Comparison of ENCODE assay signal across 9 cellular contexts in the genomic region with DNA sequence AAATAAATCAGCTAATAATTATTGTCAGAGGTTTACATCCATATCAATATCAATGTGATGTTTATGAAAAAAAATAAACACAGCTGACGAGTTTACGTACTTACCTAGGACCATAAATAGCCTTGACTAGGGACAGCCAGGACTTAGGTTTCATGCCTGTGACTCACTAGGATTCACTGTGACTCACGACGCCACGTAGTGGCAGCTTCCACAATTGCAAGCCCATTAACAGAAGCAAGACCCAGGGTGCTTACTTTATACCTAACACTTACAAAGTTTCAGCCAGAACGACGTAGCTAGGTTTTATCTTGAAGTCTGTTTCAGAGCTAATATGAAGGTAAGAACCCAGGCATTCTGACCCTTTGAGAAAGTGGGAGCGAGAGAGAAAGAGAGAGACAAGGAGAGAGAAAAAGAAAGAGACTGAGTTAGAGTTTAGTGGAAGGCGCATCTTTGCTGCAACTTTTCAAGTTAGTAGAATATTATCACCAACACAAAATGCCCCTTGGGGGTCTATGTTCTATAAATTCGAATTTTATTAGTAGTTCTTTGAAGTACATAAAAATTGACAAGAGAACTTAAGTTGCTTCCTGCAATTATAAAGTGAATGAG.
A peak's percentile ranks its signal among the peaks of the same experiment; 100 is the strongest.
DNase-seq lines count a peak whose midpoint lies in the region; ATAC-seq and TF ChIP-seq lines count a peak whose summit lies in the region.
"Had no signal": no experiment of that assay in that cellular context is flagged by ENCODE, and none has a peak within 500 bp of the region (broad histone marks: within the 10 kb centered on the region; RNA-seq: fewer than 3 reads in every experiment).

No MANE protein-coding gene starts in this region.

- no peaks in the 10 kb centered on the region for H4K20me1 ChIP-seq in GM23338 (replicated peaks; ENCODE audit: insufficient read depth)

- no peak overlapping the region for H3K4me3 Mint-ChIP-seq in GM23338
- H3K4me3 Mint-ChIP-seq: stimulated activated naive CD8-positive, alpha-beta T cell treated with anti-CD3 and anti-CD28 coated beads, Interleukin-15, Interleukin-2, amounts not matched to agents 100 ng/mL and 50 ng/mL, for 24 hours had no signal

- H3K36me3 ChIP-seq in GM23338 (ENCODE audit: insufficient read depth): no peaks in the 10 kb centered on the region
- no peaks in the 10 kb centered on the region for H3K36me3 ChIP-seq in SJSA1
- H3K36me3 ChIP-seq in trophoblast cell (ENCODE audit: control insufficient read depth in 1 of 2, insufficient read depth in 2 of 2, low read length in 2 of 2): no peaks in the 10 kb centered on the region

- H3K79me1 ChIP-seq in trophoblast cell (ENCODE audit: low read length): no peaks in the 10 kb centered on the region

- no peak overlapping the region for H2BK12ac ChIP-seq in trophoblast cell (ENCODE audit: low read length)

- no peak overlapping the region for H3K4ac ChIP-seq in trophoblast cell (ENCODE audit: low read depth, low read length)

- H3K14ac ChIP-seq in trophoblast cell (ENCODE audit: low read length): no peak overlapping the region

- peaks cover 8% of the 10 kb centered on the region; the same call in 2 of the 3 replicates for H3K36me3 Mint-ChIP-seq in GM23338 (ENCODE audit: low read depth)

- no peak overlapping the region for H4K91ac ChIP-seq in trophoblast cell (ENCODE audit: low read depth, low read length)

- H3K27ac Mint-ChIP-seq in GM23338: no peak overlapping the region
- H3K27ac Mint-ChIP-seq: stimulated activated naive CD8-positive, alpha-beta T cell treated with anti-CD3 and anti-CD28 coated beads, Interleukin-15, Interleukin-2, amounts not matched to agents 100 ng/mL and 50 ng/mL, for 24 hours had no signal

- no peak overlapping the region for H2BK120ac ChIP-seq in trophoblast cell (ENCODE audit: insufficient read depth, low read length, poor library complexity)

- H3K9me2 ChIP-seq in GM23338 (ENCODE audit: insufficient read depth): no peaks in the 10 kb centered on the region

- no peak overlapping the region for H2AK5ac ChIP-seq in trophoblast cell (ENCODE audit: low read length)

- no peaks in the 10 kb centered on the region for H3K27me3 Mint-ChIP-seq in GM23338 (ENCODE audit: insufficient read depth, low read depth, poor library complexity)
- H3K27me3 Mint-ChIP-seq: stimulated activated naive CD8-positive, alpha-beta T cell treated with anti-CD3 and anti-CD28 coated beads, Interleukin-15, Interleukin-2, amounts not matched to agents 100 ng/mL and 50 ng/mL, for 24 hours had no signal

- peak; percentile 91 to 92 for TF ChIP-seq CTCF in GM23338 (conservative IDR thresholded peaks at IDR 0.05; ENCODE audit: low read depth in 2 of 2)

- peaks cover 36% of the 10 kb centered on the region for H3K4me1 Mint-ChIP-seq in GM23338

- H3K4me3 ChIP-seq in GM23338 (no peak overlapping the region), SJSA1 (no peak overlapping the region), trophoblast cell (ENCODE audit: low read depth, low read length) (no peak overlapping the region)

- H3K79me2 ChIP-seq in GM23338 (replicated peaks; ENCODE audit: insufficient read depth) (no peaks in the 10 kb centered on the region), trophoblast cell (ENCODE audit: control insufficient read depth, insufficient read depth, low read length, poor library complexity) (no peaks in the 10 kb centered on the region)

- no peaks in the 10 kb centered on the region for H3F3A ChIP-seq in GM23338 (replicated peaks; ENCODE audit: low read depth)

- peak; percentile 79 for ATAC-seq in GM23338

- H3K27ac ChIP-seq in GM23338 (ENCODE audit: low read depth): no peak overlapping the region
- H3K27ac ChIP-seq in SJSA1: no peak overlapping the region
- no peak overlapping the region for H3K27ac ChIP-seq in trophoblast cell (ENCODE audit: low read depth, low read length)

- no peak overlapping the region for H3K18ac ChIP-seq in trophoblast cell (ENCODE audit: low read length)

- H3K23ac ChIP-seq in trophoblast cell (ENCODE audit: low read length): no peak overlapping the region

- H3K4me2 ChIP-seq in GM23338: no peak overlapping the region
- H3K4me2 ChIP-seq in trophoblast cell (ENCODE audit: low read length): no peak overlapping the region

- H4K12ac ChIP-seq in trophoblast cell (ENCODE audit: low read depth, low read length): no peak overlapping the region

- DNase-seq in GM03348 (ENCODE audit: low spot score) (peak; percentile 88), GM23338 (ENCODE audit: low spot score) (peak; percentile 92), LHCN-M2 (ENCODE audit: low read depth) (peak; percentile 85), SJSA1 (ENCODE audit: low read depth in 1 of 2, low spot score in 2 of 2) (peak; percentile 40 to 76), germinal center (ENCODE audit: low spot score) (peak; percentile 63), trophoblast cell (peak; percentile 88 to 99), ureter (ENCODE audit: low spot score) (peak; percentile 84)
- DNase-seq in activated gamma-delta T cell treated with anti-CD3 and anti-CD28 coated beads, Interleukin-2, amount 50 U/mL, for 16 hours (ENCODE audit: low read depth): peak; percentile 70

- H3K9ac ChIP-seq in trophoblast cell (ENCODE audit: low read length): no peak overlapping the region

- H3K4me1 ChIP-seq in GM23338 (ENCODE audit: insufficient read depth) (peaks cover 15% of the 10 kb centered on the region), SJSA1 (replicated peaks) (no peaks in the 10 kb centered on the region), trophoblast cell (ENCODE audit: control insufficient read depth in 1 of 2, insufficient read depth in 2 of 2, low read length in 2 of 2) (no peaks in the 10 kb centered on the region)

- no peaks in the 10 kb centered on the region for H3K9me3 Mint-ChIP-seq in GM23338
- H3K9me3 Mint-ChIP-seq: stimulated activated naive CD8-positive, alpha-beta T cell treated with anti-CD3 and anti-CD28 coated beads, Interleukin-15, Interleukin-2, amounts not matched to agents 100 ng/mL and 50 ng/mL, for 24 hours had no signal

- H3K27me3 ChIP-seq in GM23338 (ENCODE audit: insufficient read depth) (no peaks in the 10 kb centered on the region), SJSA1 (replicated peaks) (no peaks in the 10 kb centered on the region), trophoblast cell (ENCODE audit: insufficient read depth, low read length) (no peaks in the 10 kb centered on the region)

- H2AFZ ChIP-seq in GM23338: no peak overlapping the region
- H2AFZ ChIP-seq in trophoblast cell (ENCODE audit: insufficient read depth, low read length, poor library complexity): no peak overlapping the region

- no CpG with 5 or more reads among the region's 10 CpGs for WGBS in trophoblast cell (ENCODE audit: extremely low coverage, insufficient coverage, insufficient read length)

- H3K9me3 ChIP-seq in SJSA1 (replicated peaks) (no peaks in the 10 kb centered on the region), trophoblast cell (ENCODE audit: insufficient read depth, low read depth, low read length) (peaks cover 4% of the 10 kb centered on the region)

- H4K8ac ChIP-seq in trophoblast cell (ENCODE audit: low read depth, low read length): no peak overlapping the region

- no peak overlapping the region for H2BK5ac ChIP-seq in trophoblast cell (ENCODE audit: low read depth, low read length, poor library complexity)

TF ChIP-seq in GM23338, 12 proteins besides CTCF, POLR2A, EP300 and RAD21:
- TF ChIP-seq NANOG (IDR thresholded peaks at IDR 0.05; ENCODE audit: borderline replicate concordance) (no peak), STAT1 (IDR thresholded peaks at IDR 0.05; ENCODE audit: unreplicated experiment) (no peak), EZH2 (IDR thresholded peaks at IDR 0.05; ENCODE audit: low read depth, unreplicated experiment) (no peak), ZNF114 (CRISPR knock-in tag; IDR thresholded peaks at IDR 0.05) (no peak), CREB1 (CRISPR knock-in tag; IDR thresholded peaks at IDR 0.05; ENCODE audit: low read depth) (peak; percentile 32; the same call in 1 of the 2 replicates)
- TF ChIP-seq, protein P1, sequence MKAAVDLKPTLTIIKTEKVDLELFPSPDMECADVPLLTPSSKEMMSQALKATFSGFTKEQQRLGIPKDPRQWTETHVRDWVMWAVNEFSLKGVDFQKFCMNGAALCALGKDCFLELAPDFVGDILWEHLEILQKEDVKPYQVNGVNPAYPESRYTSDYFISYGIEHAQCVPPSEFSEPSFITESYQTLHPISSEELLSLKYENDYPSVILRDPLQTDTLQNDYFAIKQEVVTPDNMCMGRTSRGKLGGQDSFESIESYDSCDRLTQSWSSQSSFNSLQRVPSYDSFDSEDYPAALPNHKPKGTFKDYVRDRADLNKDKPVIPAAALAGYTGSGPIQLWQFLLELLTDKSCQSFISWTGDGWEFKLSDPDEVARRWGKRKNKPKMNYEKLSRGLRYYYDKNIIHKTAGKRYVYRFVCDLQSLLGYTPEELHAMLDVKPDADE (IDR thresholded peaks at IDR 0.05): no peak
- TF ChIP-seq, protein P2, sequence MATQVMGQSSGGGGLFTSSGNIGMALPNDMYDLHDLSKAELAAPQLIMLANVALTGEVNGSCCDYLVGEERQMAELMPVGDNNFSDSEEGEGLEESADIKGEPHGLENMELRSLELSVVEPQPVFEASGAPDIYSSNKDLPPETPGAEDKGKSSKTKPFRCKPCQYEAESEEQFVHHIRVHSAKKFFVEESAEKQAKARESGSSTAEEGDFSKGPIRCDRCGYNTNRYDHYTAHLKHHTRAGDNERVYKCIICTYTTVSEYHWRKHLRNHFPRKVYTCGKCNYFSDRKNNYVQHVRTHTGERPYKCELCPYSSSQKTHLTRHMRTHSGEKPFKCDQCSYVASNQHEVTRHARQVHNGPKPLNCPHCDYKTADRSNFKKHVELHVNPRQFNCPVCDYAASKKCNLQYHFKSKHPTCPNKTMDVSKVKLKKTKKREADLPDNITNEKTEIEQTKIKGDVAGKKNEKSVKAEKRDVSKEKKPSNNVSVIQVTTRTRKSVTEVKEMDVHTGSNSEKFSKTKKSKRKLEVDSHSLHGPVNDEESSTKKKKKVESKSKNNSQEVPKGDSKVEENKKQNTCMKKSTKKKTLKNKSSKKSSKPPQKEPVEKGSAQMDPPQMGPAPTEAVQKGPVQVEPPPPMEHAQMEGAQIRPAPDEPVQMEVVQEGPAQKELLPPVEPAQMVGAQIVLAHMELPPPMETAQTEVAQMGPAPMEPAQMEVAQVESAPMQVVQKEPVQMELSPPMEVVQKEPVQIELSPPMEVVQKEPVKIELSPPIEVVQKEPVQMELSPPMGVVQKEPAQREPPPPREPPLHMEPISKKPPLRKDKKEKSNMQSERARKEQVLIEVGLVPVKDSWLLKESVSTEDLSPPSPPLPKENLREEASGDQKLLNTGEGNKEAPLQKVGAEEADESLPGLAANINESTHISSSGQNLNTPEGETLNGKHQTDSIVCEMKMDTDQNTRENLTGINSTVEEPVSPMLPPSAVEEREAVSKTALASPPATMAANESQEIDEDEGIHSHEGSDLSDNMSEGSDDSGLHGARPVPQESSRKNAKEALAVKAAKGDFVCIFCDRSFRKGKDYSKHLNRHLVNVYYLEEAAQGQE (IDR thresholded peaks at IDR 0.05; ENCODE audit: unreplicated experiment): no peak
